1 cellular context compared by ENCODE assay signal in genomic region chr11:129945377-129945776, GRCh38.
TF ChIP-seq lines count a peak whose summit lies in the region.

No MANE protein-coding gene starts in this region.

TF ChIP-seq in GM23338, 12 proteins besides CTCF, POLR2A, EP300 and RAD21 (continued from another document):
- TF ChIP-seq, protein P1, sequence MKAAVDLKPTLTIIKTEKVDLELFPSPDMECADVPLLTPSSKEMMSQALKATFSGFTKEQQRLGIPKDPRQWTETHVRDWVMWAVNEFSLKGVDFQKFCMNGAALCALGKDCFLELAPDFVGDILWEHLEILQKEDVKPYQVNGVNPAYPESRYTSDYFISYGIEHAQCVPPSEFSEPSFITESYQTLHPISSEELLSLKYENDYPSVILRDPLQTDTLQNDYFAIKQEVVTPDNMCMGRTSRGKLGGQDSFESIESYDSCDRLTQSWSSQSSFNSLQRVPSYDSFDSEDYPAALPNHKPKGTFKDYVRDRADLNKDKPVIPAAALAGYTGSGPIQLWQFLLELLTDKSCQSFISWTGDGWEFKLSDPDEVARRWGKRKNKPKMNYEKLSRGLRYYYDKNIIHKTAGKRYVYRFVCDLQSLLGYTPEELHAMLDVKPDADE (IDR thresholded peaks at IDR 0.05): no peak
- TF ChIP-seq CREB1 (CRISPR knock-in tag; IDR thresholded peaks at IDR 0.05; ENCODE audit: low read depth) (no peak), JUNB (IDR thresholded peaks at IDR 0.05; ENCODE audit: unreplicated experiment) (no peak), POLR2AphosphoS5 (IDR thresholded peaks at IDR 0.05; ENCODE audit: low read depth) (no peak), EZH2phosphoT487 (IDR thresholded peaks at IDR 0.05; ENCODE audit: unreplicated experiment) (no peak), ZNF331 (CRISPR knock-in tag; IDR thresholded peaks at IDR 0.05; ENCODE audit: low read depth) (no peak), EZH2 (IDR thresholded peaks at IDR 0.05; ENCODE audit: low read depth, unreplicated experiment) (no peak), ZNF462 (CRISPR knock-in tag; IDR thresholded peaks at IDR 0.05) (no peak), NANOG (IDR thresholded peaks at IDR 0.05; ENCODE audit: borderline replicate concordance) (no peak), STAT1 (IDR thresholded peaks at IDR 0.05; ENCODE audit: unreplicated experiment) (no peak)
- TF ChIP-seq, protein P2, sequence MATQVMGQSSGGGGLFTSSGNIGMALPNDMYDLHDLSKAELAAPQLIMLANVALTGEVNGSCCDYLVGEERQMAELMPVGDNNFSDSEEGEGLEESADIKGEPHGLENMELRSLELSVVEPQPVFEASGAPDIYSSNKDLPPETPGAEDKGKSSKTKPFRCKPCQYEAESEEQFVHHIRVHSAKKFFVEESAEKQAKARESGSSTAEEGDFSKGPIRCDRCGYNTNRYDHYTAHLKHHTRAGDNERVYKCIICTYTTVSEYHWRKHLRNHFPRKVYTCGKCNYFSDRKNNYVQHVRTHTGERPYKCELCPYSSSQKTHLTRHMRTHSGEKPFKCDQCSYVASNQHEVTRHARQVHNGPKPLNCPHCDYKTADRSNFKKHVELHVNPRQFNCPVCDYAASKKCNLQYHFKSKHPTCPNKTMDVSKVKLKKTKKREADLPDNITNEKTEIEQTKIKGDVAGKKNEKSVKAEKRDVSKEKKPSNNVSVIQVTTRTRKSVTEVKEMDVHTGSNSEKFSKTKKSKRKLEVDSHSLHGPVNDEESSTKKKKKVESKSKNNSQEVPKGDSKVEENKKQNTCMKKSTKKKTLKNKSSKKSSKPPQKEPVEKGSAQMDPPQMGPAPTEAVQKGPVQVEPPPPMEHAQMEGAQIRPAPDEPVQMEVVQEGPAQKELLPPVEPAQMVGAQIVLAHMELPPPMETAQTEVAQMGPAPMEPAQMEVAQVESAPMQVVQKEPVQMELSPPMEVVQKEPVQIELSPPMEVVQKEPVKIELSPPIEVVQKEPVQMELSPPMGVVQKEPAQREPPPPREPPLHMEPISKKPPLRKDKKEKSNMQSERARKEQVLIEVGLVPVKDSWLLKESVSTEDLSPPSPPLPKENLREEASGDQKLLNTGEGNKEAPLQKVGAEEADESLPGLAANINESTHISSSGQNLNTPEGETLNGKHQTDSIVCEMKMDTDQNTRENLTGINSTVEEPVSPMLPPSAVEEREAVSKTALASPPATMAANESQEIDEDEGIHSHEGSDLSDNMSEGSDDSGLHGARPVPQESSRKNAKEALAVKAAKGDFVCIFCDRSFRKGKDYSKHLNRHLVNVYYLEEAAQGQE (IDR thresholded peaks at IDR 0.05; ENCODE audit: unreplicated experiment): no peak
